In genomic region chr18:49487711-49488310, GRCh38 we compare ENCODE assay signal across 8 cellular contexts. TPM values are rescaled to one million over a fixed set of nuclear protein-coding genes. Genes with fewer than 3 reads are reported as not detected.
A peak's percentile ranks its signal among the peaks of the same experiment; 100 is the strongest.
DNase-seq lines count a peak whose midpoint lies in the region; TF ChIP-seq lines count a peak whose summit lies in the region.

No MANE protein-coding gene starts in this region.

- no peak for DNase-seq in activated CD4-positive, alpha-beta T cell treated with anti-CD3 and anti-CD28 coated beads, Interleukin-2, amount 10 ng/mL, durations not matched to agents 24 days and 14 days
- DNase-seq in activated CD4-positive, alpha-beta T cell treated with anti-CD3 and anti-CD28 coated beads for 4 hours, result no peak
- DNase-seq in activated CD8-positive, alpha-beta memory T cell treated with anti-CD3 and anti-CD28 coated beads, Interleukin-2, amount 50 U/mL, for 48 hours, result peak; percentile 61
- DNase-seq in testis (no peak), NCI-H146 (lab: John Stamatoyannopoulos, UW) (no peak), NCI-H524 treated with DMSO at 0.1 percent for 48 hours (lab: John Stamatoyannopoulos, UW) (no peak)
- no peak for DNase-seq in NK-92 treated with Interleukin-12 subunit alpha and Interleukin-12 subunit beta, amount 100 ng/mL, for 24 hours (lab: John Stamatoyannopoulos, UW)

- 51 to 52% methylated on average over 8 of the region's 8 CpGs for WGBS in testis, 2 donors

- no peaks in the 10 kb centered on the region for H3K9me3 Mint-ChIP-seq in activated CD4-positive, alpha-beta T cell treated with anti-CD3 and anti-CD28 coated beads, Interleukin-2, amount 10 ng/mL, durations not matched to agents 24 days and 14 days

- intact Hi-C loops in activated CD4-positive, alpha-beta T cell treated with anti-CD3 and anti-CD28 coated beads, Interleukin-2, amount 10 ng/mL, durations not matched to agents 24 days and 14 days (cut with micrococcal nuclease), result loop anchor here (1.0 to 10.0 kb wide), 3 partner anchors 28 to 799 kb away; partner anchors contain the start of genes CXXC1 and DYM
- intact Hi-C loops in testis (cut with DNase I; ENCODE audit: low total_unique reads), result no loop called here

- no peaks in the 10 kb centered on the region for H3K27me3 Mint-ChIP-seq in activated CD4-positive, alpha-beta T cell treated with anti-CD3 and anti-CD28 coated beads, Interleukin-2, amount 10 ng/mL, durations not matched to agents 24 days and 14 days

- H3K9me3 ChIP-seq in iPS-20b (ENCODE audit: insufficient read depth, low read depth, low read length) (no peaks in the 10 kb centered on the region), testis (no peaks in the 10 kb centered on the region)

- TF ChIP-seq POLR2A in testis (IDR thresholded peaks at IDR 0.05), result no peak

- H3K27ac ChIP-seq in iPS-20b (ENCODE audit: low read length), result no peak overlapping the region
- peak overlapping the region; percentile 90 to 96 for H3K27ac ChIP-seq in testis

- peak overlapping the region; percentile 94 for H3K27ac Mint-ChIP-seq in activated CD4-positive, alpha-beta T cell treated with anti-CD3 and anti-CD28 coated beads, Interleukin-2, amount 10 ng/mL, durations not matched to agents 24 days and 14 days

- peak overlapping the region; percentile 89 for H3K4me3 Mint-ChIP-seq in activated CD4-positive, alpha-beta T cell treated with anti-CD3 and anti-CD28 coated beads, Interleukin-2, amount 10 ng/mL, durations not matched to agents 24 days and 14 days

- no peaks in the 10 kb centered on the region for H3K27me3 ChIP-seq in iPS-20b (ENCODE audit: insufficient read depth, low read length)
- H3K27me3 ChIP-seq in testis, result no peaks in the 10 kb centered on the region

- peaks cover 42% of the 10 kb centered on the region for H3K4me1 Mint-ChIP-seq in activated CD4-positive, alpha-beta T cell treated with anti-CD3 and anti-CD28 coated beads, Interleukin-2, amount 10 ng/mL, durations not matched to agents 24 days and 14 days

- H3K9ac ChIP-seq in iPS-20b (ENCODE audit: low read depth, low read length), result peak overlapping the region; percentile 92; the same call in 1 of the 2 replicates

- peak overlapping the region; percentile 94 for H3K4me3 ChIP-seq in iPS-20b (ENCODE audit: low read length)
- H3K4me3 ChIP-seq in testis, result peak overlapping the region; percentile 77 to 97

- H3K36me3 Mint-ChIP-seq in activated CD4-positive, alpha-beta T cell treated with anti-CD3 and anti-CD28 coated beads, Interleukin-2, amount 10 ng/mL, durations not matched to agents 24 days and 14 days (ENCODE audit: low read depth), result peaks cover 67% of the 10 kb centered on the region

- TF ChIP-seq CTCF in testis (IDR thresholded peaks at IDR 0.05), result no peak

- peaks cover 19% of the 10 kb centered on the region for H3K4me1 ChIP-seq in iPS-20b (ENCODE audit: insufficient read depth, low read length)
- H3K4me1 ChIP-seq in testis, result peaks cover 13% of the 10 kb centered on the region

- H3K36me3 ChIP-seq in iPS-20b (ENCODE audit: insufficient read depth, low read depth, low read length), result peaks cover 56% of the 10 kb centered on the region
- no peaks in the 10 kb centered on the region for H3K36me3 ChIP-seq in testis (ENCODE audit: low read depth, missing control alignments)

RNA-seq across cellular contexts. Expression of gene C18orf32, which starts 0.8 kb away (rescaled TPM):
- total RNA-seq in activated CD4-positive, alpha-beta T cell treated with anti-CD3 and anti-CD28 coated beads, Interleukin-2, amount 10 ng/mL, durations not matched to agents 24 days and 14 days, result 20.4 and 26.1 TPM in 2 replicates
- total RNA-seq in testis, result 10 to 100 TPM; 51.0 to 60.6 TPM
- polyA plus RNA-seq in testis (ENCODE audit: insufficient read depth, low read depth, low replicate concordance), result 80.9 TPM

RNA-seq across cellular contexts. Expression of gene RPL17, which starts 4.5 kb away (rescaled TPM):
- total RNA-seq in activated CD4-positive, alpha-beta T cell treated with anti-CD3 and anti-CD28 coated beads, Interleukin-2, amount 10 ng/mL, durations not matched to agents 24 days and 14 days, result 2,202 and 2,205 TPM in 2 replicates
- total RNA-seq in testis, result 100 to 1,000 TPM; 613 to 895 TPM
- polyA plus RNA-seq in testis (ENCODE audit: insufficient read depth, low read depth, low replicate concordance), result 1,060 TPM

RNA-seq across cellular contexts. Expression of gene DYM, which starts 27.4 kb away (rescaled TPM):
- 62.1 and 64.5 TPM in 2 replicates for total RNA-seq in activated CD4-positive, alpha-beta T cell treated with anti-CD3 and anti-CD28 coated beads, Interleukin-2, amount 10 ng/mL, durations not matched to agents 24 days and 14 days
- total RNA-seq in testis, result 100 to 1,000 TPM in 1 of 2 donors, 10 to 100 TPM in 1; 61.3 to 104 TPM
- polyA plus RNA-seq in testis (ENCODE audit: insufficient read depth, low read depth, low replicate concordance), result 110 TPM
